Comparison of ENCODE assay signal across 1 cellular context in the genomic region with DNA sequence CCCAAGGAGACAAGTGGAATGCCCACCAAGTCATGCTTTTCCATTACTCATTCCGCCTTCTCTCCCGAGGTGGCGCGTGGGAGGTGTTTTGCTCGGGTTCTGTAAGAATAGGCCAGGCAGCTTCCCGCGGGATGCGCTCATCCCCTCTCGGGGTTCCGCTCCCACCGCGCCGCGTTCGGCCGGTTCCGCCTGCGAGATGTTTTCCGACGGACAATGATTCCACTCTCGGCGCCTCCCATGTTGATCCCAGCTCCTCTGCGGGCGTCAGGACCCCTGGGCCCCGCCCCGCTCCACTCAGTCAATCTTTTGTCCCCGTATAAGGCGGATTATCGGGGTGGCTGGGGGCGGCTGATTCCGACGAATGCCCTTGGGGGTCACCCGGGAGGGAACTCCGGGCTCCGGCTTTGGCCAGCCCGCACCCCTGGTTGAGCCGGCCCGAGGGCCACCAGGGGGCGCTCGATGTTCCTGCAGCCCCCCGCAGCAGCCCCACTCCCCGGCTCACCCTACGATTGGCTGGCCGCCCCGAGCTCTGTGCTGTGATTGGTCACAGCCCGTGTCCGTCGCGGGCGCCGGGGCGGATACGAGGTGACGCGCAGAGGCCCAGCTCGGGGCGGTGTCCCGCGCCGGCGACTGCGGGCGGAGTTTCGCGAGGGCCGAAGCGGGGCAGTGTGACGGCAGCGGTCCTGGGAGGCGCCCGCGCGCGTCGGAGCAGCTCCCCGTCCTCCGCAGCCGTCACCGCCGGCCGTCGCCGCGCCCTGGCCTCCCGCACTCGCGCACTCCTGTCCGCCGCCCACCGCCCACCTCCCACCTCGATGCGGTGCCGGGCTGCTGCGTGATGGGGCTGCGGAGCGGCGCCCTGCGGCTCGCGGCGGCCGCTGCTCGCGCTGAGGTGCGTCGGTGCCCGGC.
A peak's percentile ranks its signal among the peaks of the same experiment; 100 is the strongest.
TF ChIP-seq lines count a peak whose summit lies in the region.

A gene with protein sequence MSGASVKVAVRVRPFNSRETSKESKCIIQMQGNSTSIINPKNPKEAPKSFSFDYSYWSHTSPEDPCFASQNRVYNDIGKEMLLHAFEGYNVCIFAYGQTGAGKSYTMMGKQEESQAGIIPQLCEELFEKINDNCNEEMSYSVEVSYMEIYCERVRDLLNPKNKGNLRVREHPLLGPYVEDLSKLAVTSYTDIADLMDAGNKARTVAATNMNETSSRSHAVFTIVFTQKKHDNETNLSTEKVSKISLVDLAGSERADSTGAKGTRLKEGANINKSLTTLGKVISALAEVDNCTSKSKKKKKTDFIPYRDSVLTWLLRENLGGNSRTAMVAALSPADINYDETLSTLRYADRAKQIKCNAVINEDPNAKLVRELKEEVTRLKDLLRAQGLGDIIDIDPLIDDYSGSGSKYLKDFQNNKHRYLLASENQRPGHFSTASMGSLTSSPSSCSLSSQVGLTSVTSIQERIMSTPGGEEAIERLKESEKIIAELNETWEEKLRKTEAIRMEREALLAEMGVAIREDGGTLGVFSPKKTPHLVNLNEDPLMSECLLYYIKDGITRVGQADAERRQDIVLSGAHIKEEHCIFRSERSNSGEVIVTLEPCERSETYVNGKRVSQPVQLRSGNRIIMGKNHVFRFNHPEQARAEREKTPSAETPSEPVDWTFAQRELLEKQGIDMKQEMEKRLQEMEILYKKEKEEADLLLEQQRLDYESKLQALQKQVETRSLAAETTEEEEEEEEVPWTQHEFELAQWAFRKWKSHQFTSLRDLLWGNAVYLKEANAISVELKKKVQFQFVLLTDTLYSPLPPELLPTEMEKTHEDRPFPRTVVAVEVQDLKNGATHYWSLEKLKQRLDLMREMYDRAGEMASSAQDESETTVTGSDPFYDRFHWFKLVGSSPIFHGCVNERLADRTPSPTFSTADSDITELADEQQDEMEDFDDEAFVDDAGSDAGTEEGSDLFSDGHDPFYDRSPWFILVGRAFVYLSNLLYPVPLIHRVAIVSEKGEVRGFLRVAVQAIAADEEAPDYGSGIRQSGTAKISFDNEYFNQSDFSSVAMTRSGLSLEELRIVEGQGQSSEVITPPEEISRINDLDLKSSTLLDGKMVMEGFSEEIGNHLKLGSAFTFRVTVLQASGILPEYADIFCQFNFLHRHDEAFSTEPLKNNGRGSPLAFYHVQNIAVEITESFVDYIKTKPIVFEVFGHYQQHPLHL (N-terminal part only) (plus strand): TSS at position 666 of the 906 bp plus-strand sequence. CDS start 21,759 bp downstream, outside the sequence.

TF ChIP-seq in K562, 482 proteins besides CTCF, POLR2A, EP300 and RAD21 (continued from another document and continues in another):
- TF ChIP-seq ZNF518B (CRISPR knock-in tag; IDR thresholded peaks at IDR 0.05) (no peak), SMAD4 (CRISPR knock-in tag; conservative IDR thresholded peaks at IDR 0.05) (peak; percentile 74), ZNF253 (CRISPR knock-in tag; conservative IDR thresholded peaks at IDR 0.05) (no peak), ZNF311 (CRISPR knock-in tag; IDR thresholded peaks at IDR 0.05) (no peak), ZNF551 (CRISPR knock-in tag; IDR thresholded peaks at IDR 0.05) (no peak), KDM2B (CRISPR knock-in tag; IDR thresholded peaks at IDR 0.05) (peak; percentile 79; the same call in 1 of the 2 replicates), PHF21A (IDR thresholded peaks at IDR 0.05; ENCODE audit: borderline replicate concordance, low read depth) (peak; percentile 91), ZNF140 (CRISPR knock-in tag; IDR thresholded peaks at IDR 0.05) (no peak), FOXJ3 (CRISPR knock-in tag; IDR thresholded peaks at IDR 0.05) (no peak), ZNF764 (CRISPR knock-in tag; IDR thresholded peaks at IDR 0.05; ENCODE audit: low read depth) (no peak), SREBF1 (IDR thresholded peaks at IDR 0.05; ENCODE audit: borderline replicate concordance, low read depth, low read length) (no peak), RERE (CRISPR knock-in tag; IDR thresholded peaks at IDR 0.05; ENCODE audit: borderline replicate concordance) (no peak), ZBTB8A (IDR thresholded peaks at IDR 0.05; ENCODE audit: partially characterized antibody) (no peak), FOS (IDR thresholded peaks at IDR 0.05; ENCODE audit: extremely low read depth, insufficient read length) (peak; percentile 100), THRB (CRISPR knock-in tag; conservative IDR thresholded peaks at IDR 0.05) (no peak), HINFP (tag; conservative IDR thresholded peaks at IDR 0.05; ENCODE audit: low read depth) (no peak), TBL1XR1 (IDR thresholded peaks at IDR 0.05; ENCODE audit: low read length in 2 of 2) (no peak; a peak in 1 of 4 replicates), BACH1 (tag; IDR thresholded peaks at IDR 0.05) (no peak), ZNF717 (CRISPR knock-in tag; IDR thresholded peaks at IDR 0.05) (no peak), NR1H2 (CRISPR knock-in tag; IDR thresholded peaks at IDR 0.05) (no peak), SIN3B (IDR thresholded peaks at IDR 0.05; ENCODE audit: low read depth) (peak; percentile 78), BCL6 (CRISPR knock-in tag; IDR thresholded peaks at IDR 0.05) (0 out of 2 replicates have a peak, but pooled peaks have one; percentile 46), ZKSCAN3 (CRISPR knock-in tag; IDR thresholded peaks at IDR 0.05) (no peak), ELF1 (tag; IDR thresholded peaks at IDR 0.05) (peak; percentile 48; the same call in 1 of the 2 replicates), HDAC3 (IDR thresholded peaks at IDR 0.05; ENCODE audit: borderline replicate concordance, partially characterized antibody) (no peak), ZNF609 (CRISPR knock-in tag; IDR thresholded peaks at IDR 0.05; ENCODE audit: borderline replicate concordance) (peak; percentile 89; the same call in 1 of the 2 replicates), ZNF184 (CRISPR knock-in tag; IDR thresholded peaks at IDR 0.05) (no peak), CBX2 (IDR thresholded peaks at IDR 0.05; ENCODE audit: insufficient read depth, low read length, poor library complexity, severe bottlenecking) (no peak)
- TF ChIP-seq, protein P1, sequence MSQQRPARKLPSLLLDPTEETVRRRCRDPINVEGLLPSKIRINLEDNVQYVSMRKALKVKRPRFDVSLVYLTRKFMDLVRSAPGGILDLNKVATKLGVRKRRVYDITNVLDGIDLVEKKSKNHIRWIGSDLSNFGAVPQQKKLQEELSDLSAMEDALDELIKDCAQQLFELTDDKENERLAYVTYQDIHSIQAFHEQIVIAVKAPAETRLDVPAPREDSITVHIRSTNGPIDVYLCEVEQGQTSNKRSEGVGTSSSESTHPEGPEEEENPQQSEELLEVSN (IDR thresholded peaks at IDR 0.05; ENCODE audit: borderline replicate concordance in 1 of 2, extremely low read depth in 1 of 2, insufficient read depth in 1 of 2, insufficient read length in 1 of 2, low read depth in 1 of 2, low read length in 1 of 2, poor library complexity in 1 of 2, severe bottlenecking in 1 of 2), result peak; percentile 51 to 71
